In the genomic region with DNA sequence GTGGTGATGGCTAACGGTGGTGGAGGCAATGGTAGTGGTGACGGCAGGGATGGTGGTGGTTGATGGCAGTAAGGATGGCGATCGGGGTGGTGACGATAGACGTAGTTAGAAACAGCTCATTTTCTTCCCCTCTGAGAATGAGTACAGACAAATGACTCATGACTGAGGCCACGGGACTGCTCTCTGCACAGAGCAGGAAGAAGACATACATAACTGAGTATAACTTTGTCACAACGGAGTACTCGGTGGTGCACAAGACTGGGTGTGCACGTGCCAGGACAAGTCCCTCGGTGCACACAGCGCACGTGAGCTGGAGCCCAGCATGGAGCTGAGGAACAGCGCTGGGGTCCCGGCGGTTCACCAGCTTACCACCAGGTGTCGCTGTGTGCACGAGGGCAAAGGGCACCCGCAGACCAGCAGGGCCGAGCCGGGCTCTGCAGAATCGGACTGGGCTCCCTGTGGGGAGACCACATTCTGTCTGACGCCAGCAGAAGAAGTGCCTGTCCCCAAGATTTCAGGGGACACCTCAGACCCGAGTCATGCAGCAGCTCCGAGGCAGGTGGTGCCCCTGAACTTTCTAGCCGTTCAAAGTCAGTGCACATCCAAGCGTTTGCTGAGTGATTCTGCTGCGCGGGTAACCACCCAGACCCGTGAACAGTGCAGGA, we compare ENCODE assay signal across 8 cellular contexts.
DNase-seq lines count a peak whose midpoint lies in the region; ATAC-seq lines count a peak whose summit lies in the region.

No MANE protein-coding gene starts in this region.

- H3K4me2 ChIP-seq in neuronal stem cell (ENCODE audit: insufficient read depth, low read length, poor library complexity, severe bottlenecking) = no peak overlapping the region

- H3K9ac ChIP-seq in neuronal stem cell (ENCODE audit: low read depth, low read length, poor library complexity) = no peak overlapping the region

- H3K18ac ChIP-seq in neuronal stem cell (ENCODE audit: low read length) = peak overlapping the region; percentile 84

- H3K4me3 ChIP-seq in neuronal stem cell (ENCODE audit: low read length in 2 of 2) = peak overlapping the region in 1 of 2 donors; percentile 7

- H3K9me3 ChIP-seq in neuronal stem cell (replicated peaks in 1 of 2; ENCODE audit: control insufficient read depth in 2 of 2, insufficient read depth in 1 of 2, low read depth in 1 of 2, low read length in 2 of 2) = no peaks in the 10 kb centered on the region

- DNase-seq in NCI-H1417 (lab: John Stamatoyannopoulos, UW) = peak; percentile 22 to 54 (median 50)
- no peak for DNase-seq in NCI-H1417 treated with DMSO at 0.1 percent for 48 hours (lab: John Stamatoyannopoulos, UW)
- peak; percentile 63 for DNase-seq in NOMO-1 treated with dmso at 0.1 percent for 144 hours (lab: John Stamatoyannopoulos, UW; ENCODE audit: unreplicated experiment)
- peak; percentile 62 for DNase-seq in activated T-cell treated with anti-CD3 and anti-CD28 coated beads for 24 hours (ENCODE audit: low read depth)
- DNase-seq in fibroblast of gingiva (ENCODE audit: low read depth) = peak; percentile 6
- DNase-seq in neuronal stem cell (ENCODE audit: low spot score) = peak; percentile 70
- peak; percentile 62 for DNase-seq in superior temporal gyrus (ENCODE audit: extremely low spot score)

- no peak overlapping the region for H3K27ac ChIP-seq in neuronal stem cell (replicated peaks; ENCODE audit: low read length)

- H2AFZ ChIP-seq in neuronal stem cell (ENCODE audit: low read length) = peak overlapping the region; percentile 50

- peak overlapping the region; percentile 4 for H3K23ac ChIP-seq in neuronal stem cell (ENCODE audit: low read depth, low read length, poor library complexity)

- WGBS in neuronal stem cell (ENCODE audit: extremely low coverage in 2 of 2, insufficient read length in 2 of 2, insufficient replicate concordance in 1 of 2), 2 donors = 100% methylated on average over 2 of the region's 30 CpGs; no CpG with 5 or more reads in 1 of the 2 donors

- H3K14ac ChIP-seq in neuronal stem cell (ENCODE audit: low read length) = peak overlapping the region; percentile 1

- peaks cover 3 to 39% of the 10 kb centered on the region in 2 donors for H3K4me1 ChIP-seq in neuronal stem cell (ENCODE audit: control insufficient read depth in 2 of 2, insufficient read depth in 1 of 2, low read depth in 1 of 2, low read length in 2 of 2)

- peak overlapping the region; percentile 89 for H2AK5ac ChIP-seq in neuronal stem cell (ENCODE audit: low read depth, low read length)

- peaks cover 0 to 23% (median 0%) of the 10 kb centered on the region in 3 experiments for H3K27me3 ChIP-seq in neuronal stem cell (ENCODE audit: control insufficient read depth in 3 of 3, insufficient read depth in 3 of 3, low read depth in 1 of 3, low read length in 3 of 3)

- peak overlapping the region; percentile 51 for H2BK15ac ChIP-seq in neuronal stem cell (ENCODE audit: low read length)

- H3K4ac ChIP-seq in neuronal stem cell (ENCODE audit: low read length) = no peak overlapping the region

- peak overlapping the region; percentile 13 for H2BK120ac ChIP-seq in neuronal stem cell (ENCODE audit: low read depth, low read length)

- peak overlapping the region; percentile 91 for H2BK12ac ChIP-seq in neuronal stem cell (ENCODE audit: low read length)

- no peaks in the 10 kb centered on the region for H3K79me1 ChIP-seq in neuronal stem cell (ENCODE audit: low read depth, low read length)

- no peaks in the 10 kb centered on the region for H3K36me3 ChIP-seq in neuronal stem cell (replicated peaks in 1 of 2; ENCODE audit: control insufficient read depth in 2 of 2, insufficient read depth in 2 of 2, low read length in 2 of 2)

- H4K8ac ChIP-seq in neuronal stem cell (ENCODE audit: low read depth, low read length) = no peak overlapping the region

- H4K91ac ChIP-seq in neuronal stem cell (ENCODE audit: low read depth, low read length, poor library complexity) = no peak overlapping the region

- peak; percentile 63 for ATAC-seq in HG02763 (IDR thresholded peaks at IDR 0.05; ENCODE audit: unreplicated experiment)

- H2BK5ac ChIP-seq in neuronal stem cell (ENCODE audit: low read length) = no peak overlapping the region
